Comparison of ENCODE assay signal across 8 cellular contexts in the genomic region with DNA sequence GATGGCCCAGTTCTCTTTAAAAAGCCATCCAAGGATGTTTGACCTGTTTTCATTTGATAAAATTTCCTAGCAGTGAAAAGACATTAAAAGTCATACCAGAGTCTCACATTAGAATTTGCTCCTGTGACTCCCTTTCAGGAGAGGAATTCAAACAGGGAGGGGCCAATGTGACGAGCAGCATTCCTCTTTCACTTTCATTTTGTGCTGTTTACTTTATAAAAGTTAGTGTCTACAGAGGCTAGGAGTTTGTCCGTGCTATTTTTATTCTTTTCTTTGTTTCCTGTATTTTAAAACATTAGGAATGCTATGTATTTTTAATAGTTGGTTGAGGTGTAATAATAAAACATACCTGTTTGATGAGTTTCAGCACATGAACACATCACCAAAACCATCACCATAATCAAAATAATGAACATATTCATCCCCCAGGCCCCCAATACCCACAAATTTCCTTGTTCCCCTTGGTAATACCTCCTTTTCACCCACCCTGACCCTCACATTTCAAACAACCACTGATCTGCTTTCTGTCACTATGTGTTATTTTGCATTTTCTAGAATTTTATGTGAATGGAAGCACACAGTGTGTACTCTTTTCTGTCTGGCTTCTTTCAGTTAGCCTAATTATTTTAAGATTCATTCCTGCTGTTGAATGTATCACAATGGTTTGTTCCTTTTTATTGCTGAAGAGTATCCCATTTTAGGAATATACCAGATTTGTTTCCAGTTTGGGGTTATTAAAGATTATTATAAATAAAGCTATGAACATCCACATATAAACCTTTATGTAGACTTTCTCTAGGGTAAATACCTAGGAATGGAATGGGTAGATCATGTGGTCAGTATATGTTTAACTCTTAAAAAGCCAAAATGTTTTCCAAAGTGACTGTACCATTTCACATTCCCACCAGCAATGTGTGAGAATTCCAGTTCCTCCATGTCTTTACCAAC.
A peak's percentile ranks its signal among the peaks of the same experiment; 100 is the strongest.
DNase-seq lines count a peak whose midpoint lies in the region; ATAC-seq and TF ChIP-seq lines count a peak whose summit lies in the region.

No MANE protein-coding gene starts in this region.

- POLR2A ChIA-PET in CD8-positive, alpha-beta T cell (lab: Charles Lee): interaction anchor here (1.1 kb wide), 1 partner anchor 192 kb away, joined by 3 read pairs; no protein-coding TSS in a partner anchor
- POLR2A ChIA-PET in SK-N-SH (lab: Yijun Ruan, JAX): no interaction called here

- H3K27ac ChIP-seq in CD8-positive, alpha-beta T cell (ENCODE audit: low read depth, low read length): peak overlapping the region; percentile 26
- H3K27ac ChIP-seq in SK-N-SH (ENCODE audit: low read depth in 2 of 2, low read length in 1 of 2): peak overlapping the region in 1 of 2 experiments; percentile 13; a peak in 1 of 4 replicates
- H3K27ac ChIP-seq in coronary artery: peak overlapping the region; percentile 21 to 59

- H3K4me1 ChIP-seq in CD8-positive, alpha-beta T cell (ENCODE audit: insufficient read depth, low read length): peaks cover 4% of the 10 kb centered on the region
- no peaks in the 10 kb centered on the region for H3K4me1 ChIP-seq in SK-N-SH (ENCODE audit: control insufficient read depth in 1 of 2, insufficient read depth in 2 of 2, low read depth in 1 of 2, low read length in 1 of 2)

- no peaks in the 10 kb centered on the region for H3K36me3 ChIP-seq in CD8-positive, alpha-beta T cell (ENCODE audit: insufficient read depth, low read length)
- no peaks in the 10 kb centered on the region for H3K36me3 ChIP-seq in SK-N-SH (replicated peaks in 1 of 2; ENCODE audit: control insufficient read depth in 1 of 2, insufficient read depth in 2 of 2, low read length in 1 of 2)

- TF ChIP-seq RAD21 in SK-N-SH (IDR thresholded peaks at IDR 0.05; ENCODE audit: low read length): no peak

- peak overlapping the region; percentile 18; the same call in 1 of the 2 replicates for H3K9ac ChIP-seq in SK-N-SH

- CTCF ChIA-PET in CD8-positive, alpha-beta T cell (lab: Charles Lee): interaction anchor here (0.5 to 3.9 kb wide), 2 partner anchors 19 to 1010 kb away, joined by 3 to 18 read pairs; no protein-coding TSS in a partner anchor
- CTCF ChIA-PET in SK-N-SH (lab: Yijun Ruan, JAX): interaction anchor here (1.7 kb wide), 1 partner anchor 24 kb away, joined by 4 read pairs; no protein-coding TSS in a partner anchor

- DNase-seq in CD8-positive, alpha-beta T cell: peak in 2 of 7 experiments; percentile 25 to 41
- DNase-seq in HCEC 1CT (peak; percentile 57), SK-N-SH (no peak), coronary artery (ENCODE audit: low spot score) (no peak), mucosa of gallbladder (ENCODE audit: low spot score) (peak; percentile 26), OCI-M2 (lab: John Stamatoyannopoulos, UW; ENCODE audit: unreplicated experiment) (no peak)

- peak overlapping the region; percentile 49 for H3K4me2 ChIP-seq in SK-N-SH

- H3K4me1 Mint-ChIP-seq in CD8-positive, alpha-beta T cell (ENCODE audit: low read depth): peaks cover 22% of the 10 kb centered on the region

- H3K79me2 ChIP-seq in SK-N-SH (ENCODE audit: insufficient read depth): no peaks in the 10 kb centered on the region

- no peaks in the 10 kb centered on the region for H3K9me2 ChIP-seq in SK-N-SH

- WGBS in SK-N-SH (ENCODE audit: low lambda C conversion rate): 28% methylated on average over 2 of the region's 2 CpGs

- peak; percentile 62 for ATAC-seq in CD8-positive, alpha-beta T cell
- no peak for ATAC-seq in GM19023 (IDR thresholded peaks at IDR 0.05; ENCODE audit: unreplicated experiment)
- ATAC-seq in GM18858 (IDR thresholded peaks at IDR 0.05; ENCODE audit: unreplicated experiment): no peak

- H4K20me1 ChIP-seq in SK-N-SH (ENCODE audit: insufficient read depth): no peaks in the 10 kb centered on the region

- H3K36me3 Mint-ChIP-seq in CD8-positive, alpha-beta T cell: peaks cover 2% of the 10 kb centered on the region

- TF ChIP-seq EP300 in SK-N-SH (IDR thresholded peaks at IDR 0.05; ENCODE audit: borderline replicate concordance in 1 of 2, low read depth in 1 of 2, low read length in 1 of 2): no peak

- H3K4me3 ChIP-seq in CD8-positive, alpha-beta T cell (ENCODE audit: low read depth, low read length): peak overlapping the region; percentile 22
- H3K4me3 ChIP-seq in SK-N-SH (ENCODE audit: low read depth in 2 of 2, low read length in 1 of 2): peak overlapping the region; percentile 13 to 21; a peak in 3 of 4 replicates
- peak overlapping the region; percentile 49 for H3K4me3 ChIP-seq in coronary artery

- intact Hi-C loops in CD8-positive, alpha-beta T cell (cut with DNase I, micrococcal nuclease): loop anchor here in 1 of 2 experiments (5.0 kb wide), 2 partner anchors 78 to 128 kb away; a partner anchor contains a TSS

- H3K4me3 Mint-ChIP-seq in CD8-positive, alpha-beta T cell: peak overlapping the region; percentile 88

- H3K27ac Mint-ChIP-seq in CD8-positive, alpha-beta T cell: peak overlapping the region; percentile 97

- no peaks in the 10 kb centered on the region for H3F3A ChIP-seq in SK-N-SH (replicated peaks; ENCODE audit: insufficient read depth)

- H3K9me3 ChIP-seq in CD8-positive, alpha-beta T cell (ENCODE audit: low read length): no peaks in the 10 kb centered on the region
- no peaks in the 10 kb centered on the region for H3K9me3 ChIP-seq in SK-N-SH

- H3K27me3 Mint-ChIP-seq in CD8-positive, alpha-beta T cell (ENCODE audit: low read depth): no peaks in the 10 kb centered on the region

- no peaks in the 10 kb centered on the region for H3K9me3 Mint-ChIP-seq in CD8-positive, alpha-beta T cell

- no peaks in the 10 kb centered on the region for H3K27me3 ChIP-seq in CD8-positive, alpha-beta T cell (ENCODE audit: insufficient read depth, low read length)
- no peaks in the 10 kb centered on the region; the same call in 1 of the 2 replicates for H3K27me3 ChIP-seq in SK-N-SH (ENCODE audit: insufficient read depth)

- no peak for TF ChIP-seq CTCF in CD8-positive, alpha-beta T cell (IDR thresholded peaks at IDR 0.05)
- TF ChIP-seq CTCF in SK-N-SH (IDR thresholded peaks at IDR 0.05) (no peak), coronary artery (IDR thresholded peaks at IDR 0.05) (no peak)

- peak overlapping the region; percentile 89 for H2AFZ ChIP-seq in SK-N-SH (ENCODE audit: low read depth)

TF ChIP-seq in SK-N-SH, 30 proteins besides CTCF, POLR2A, EP300 and RAD21:
- no peak for TF ChIP-seq EZH2phosphoT487 (IDR thresholded peaks at IDR 0.05; ENCODE audit: borderline replicate concordance, low read depth)
- no peak for TF ChIP-seq JUND (IDR thresholded peaks at IDR 0.05)
- TF ChIP-seq POLR2AphosphoS5 (IDR thresholded peaks at IDR 0.05; ENCODE audit: low read depth, low read length): no peak
TF ChIP-seq in SK-N-SH: peak in this region for 0.

Comparison
In these comparisons a context has a peak if more than half of its experiments do, and no peak if none do; other contexts are left out.
1. DNase-seq: peak in HCEC 1CT (single experiment) and mucosa of gallbladder (single experiment); none in SK-N-SH (single experiment), coronary artery (single experiment) and OCI-M2 (single experiment).
2. Peak in every context shown above with its lines, with median percentiles within 50 percentile points of each other: H3K4me3 ChIP-seq.